Comparison of ENCODE assay signal across 29 cellular contexts in the genomic region with DNA sequence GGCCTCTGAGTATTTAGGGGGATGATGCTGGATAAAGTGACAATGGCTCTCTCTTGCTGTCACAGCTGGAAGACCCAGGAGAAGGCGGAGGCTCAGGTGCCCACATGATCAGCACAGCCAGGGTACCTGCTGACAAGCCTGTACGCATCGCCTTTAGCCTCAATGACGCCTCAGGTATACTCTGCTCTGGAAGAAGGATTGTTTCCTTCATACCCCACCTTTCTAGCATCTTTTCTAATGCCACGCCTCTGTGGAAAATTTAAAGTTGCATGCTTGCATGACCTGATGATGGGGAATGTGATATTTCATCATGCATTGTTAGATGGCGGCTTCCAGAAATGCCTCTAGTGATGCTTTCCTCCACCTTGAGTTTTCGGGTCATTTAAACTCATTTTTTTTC.
"Had no signal": no experiment of that assay in that cellular context is flagged by ENCODE, and none has a peak within 500 bp of the region (broad histone marks: within the 10 kb centered on the region; RNA-seq: fewer than 3 reads in every experiment).

No MANE protein-coding gene starts in this region.

- ATAC-seq: activated CD4-positive, alpha-beta T cell treated with anti-CD3 and anti-CD28 coated beads for 36 hours; activated CD8-positive, alpha-beta memory T cell treated with anti-CD3 and anti-CD28 coated beads, Interleukin-2, amount 10 ng/mL, durations not matched to agents 7 days and 5 days; activated CD8-positive, alpha-beta T cell treated with anti-CD3 and anti-CD28 coated beads, Interleukin-2, amount 10 ng/mL, durations not matched to agents 7 days and 5 days; activated naive CD4-positive, alpha-beta T cell treated with anti-CD3 and anti-CD28 coated beads, Interleukin-2, amount 50 U/mL, for 72 hours; body of pancreas; effector memory CD8-positive, alpha-beta T cell; gastroesophageal sphincter had no signal

- H3K4me3 ChIP-seq: body of pancreas, esophagus squamous epithelium, gastroesophageal sphincter had no signal

- H3K27ac Mint-ChIP-seq: activated CD4-positive, alpha-beta memory T cell treated with anti-CD3 and anti-CD28 coated beads for 36 hours; activated CD4-positive, alpha-beta T cell treated with anti-CD3 and anti-CD28 coated beads for 36 hours; activated CD4-positive, alpha-beta T cell treated with anti-CD3 and anti-CD28 coated beads, Interleukin-2, amount 10 ng/mL, durations not matched to agents 24 days and 14 days; activated CD8-positive, alpha-beta memory T cell treated with anti-CD3 and anti-CD28 coated beads, Interleukin-2, amount 10 ng/mL, durations not matched to agents 7 days and 5 days; activated CD8-positive, alpha-beta T cell treated with anti-CD3 and anti-CD28 coated beads, Interleukin-2, amount 10 ng/mL, durations not matched to agents 7 days and 5 days; activated naive CD4-positive, alpha-beta T cell treated with anti-CD3 and anti-CD28 coated beads, Interleukin-2, amount 10 ng/mL, durations not matched to agents 7 days and 5 days; activated naive CD8-positive, alpha-beta T cell treated with anti-CD3 and anti-CD28 coated beads, Interleukin-2, amount 10 ng/mL, durations not matched to agents 7 days and 5 days; activated T-helper 1 cell treated with anti-CD3 and anti-CD28 coated beads, Interleukin-12 subunit alpha, Interleukin-12 subunit beta, Interleukin-2, Interleukin-4 antibody, amounts not matched to agents 30 ng/mL and 10 ng/mL and 1 ng/mL, durations not matched to agents 14 hours and 24 hours and 36 hours; activated T-helper 2 cell treated with anti-CD3 and anti-CD28 coated beads, Interferon-gamma antibody, Interleukin-2, Interleukin-4, amounts not matched to agents 10 μg/mL and 5 μg/mL and 100 μg/mL, durations not matched to agents 14 hours and 24 hours and 36 hours; effector memory CD8-positive, alpha-beta T cell had no signal

- H3K27me3 ChIP-seq: body of pancreas, esophagus squamous epithelium, gastroesophageal sphincter had no signal

- H3K36me3 Mint-ChIP-seq: activated CD8-positive, alpha-beta memory T cell treated with anti-CD3 and anti-CD28 coated beads, Interleukin-2, amount 10 ng/mL, durations not matched to agents 7 days and 5 days; activated naive CD4-positive, alpha-beta T cell treated with anti-CD3 and anti-CD28 coated beads, Interleukin-2, amount 10 ng/mL, durations not matched to agents 7 days and 5 days; activated naive CD4-positive, alpha-beta T cell treated with anti-CD3 and anti-CD28 coated beads, Interleukin-2, amount 50 U/mL, for 72 hours had no signal

- H3K27me3 Mint-ChIP-seq: activated CD4-positive, alpha-beta memory T cell treated with anti-CD3 and anti-CD28 coated beads for 36 hours; activated CD4-positive, alpha-beta T cell treated with anti-CD3 and anti-CD28 coated beads for 36 hours; activated CD4-positive, alpha-beta T cell treated with anti-CD3 and anti-CD28 coated beads, Interleukin-2, amount 10 ng/mL, durations not matched to agents 24 days and 14 days; activated naive CD4-positive, alpha-beta T cell treated with anti-CD3 and anti-CD28 coated beads, Interleukin-2, amount 10 ng/mL, durations not matched to agents 7 days and 5 days; activated naive CD8-positive, alpha-beta T cell treated with anti-CD3 and anti-CD28 coated beads, Interleukin-2, amount 10 ng/mL, durations not matched to agents 7 days and 5 days; effector memory CD8-positive, alpha-beta T cell had no signal

- H3K4me3 Mint-ChIP-seq: activated CD4-positive, alpha-beta memory T cell treated with anti-CD3 and anti-CD28 coated beads for 36 hours; activated CD4-positive, alpha-beta T cell treated with anti-CD3 and anti-CD28 coated beads for 36 hours; activated CD4-positive, alpha-beta T cell treated with anti-CD3 and anti-CD28 coated beads, Interleukin-2, amount 10 ng/mL, durations not matched to agents 24 days and 14 days; activated CD8-positive, alpha-beta memory T cell treated with anti-CD3 and anti-CD28 coated beads, Interleukin-2, amount 10 ng/mL, durations not matched to agents 7 days and 5 days; activated CD8-positive, alpha-beta T cell treated with anti-CD3 and anti-CD28 coated beads, Interleukin-2, amount 10 ng/mL, durations not matched to agents 7 days and 5 days; activated naive CD4-positive, alpha-beta T cell treated with anti-CD3 and anti-CD28 coated beads, Interleukin-2, amount 10 ng/mL, durations not matched to agents 7 days and 5 days; activated naive CD8-positive, alpha-beta T cell treated with anti-CD3 and anti-CD28 coated beads, Interleukin-2, amount 10 ng/mL, durations not matched to agents 7 days and 5 days; activated T-helper 1 cell treated with anti-CD3 and anti-CD28 coated beads, Interleukin-12 subunit alpha, Interleukin-12 subunit beta, Interleukin-2, Interleukin-4 antibody, amounts not matched to agents 30 ng/mL and 10 ng/mL and 1 ng/mL, durations not matched to agents 14 hours and 24 hours and 36 hours; effector memory CD8-positive, alpha-beta T cell had no signal

- H3K36me3 ChIP-seq: esophagus squamous epithelium, gastroesophageal sphincter had no signal

- DNase-seq: activated CD4-positive, alpha-beta memory T cell treated with anti-CD3 and anti-CD28 coated beads for 36 hours; activated CD4-positive, alpha-beta T cell treated with anti-CD3 and anti-CD28 coated beads for 36 hours; activated CD4-positive, alpha-beta T cell treated with anti-CD3 and anti-CD28 coated beads, Interleukin-2, amount 10 ng/mL, durations not matched to agents 24 days and 14 days; activated CD4-positive, CD25-positive, alpha-beta regulatory T cell; activated CD4-positive, CD25-positive, alpha-beta regulatory T cell treated with anti-CD3 and anti-CD28 coated beads, Interleukin-2, amount 50 U/mL, for 72 hours; activated CD8-positive, alpha-beta memory T cell treated with anti-CD3 and anti-CD28 coated beads, Interleukin-2, amount 10 ng/mL, durations not matched to agents 7 days and 5 days; activated CD8-positive, alpha-beta memory T cell treated with anti-CD3 and anti-CD28 coated beads, Interleukin-2, amount 50 U/mL, for 4 hours; activated CD8-positive, alpha-beta T cell treated with anti-CD3 and anti-CD28 coated beads, Interleukin-2, amount 10 ng/mL, durations not matched to agents 7 days and 5 days; activated effector memory CD4-positive, alpha-beta T cell treated with anti-CD3 and anti-CD28 coated beads, Interleukin-2, amount 50 U/mL, for 16 hours; activated naive CD4-positive, alpha-beta T cell treated with anti-CD3 and anti-CD28 coated beads, Interleukin-2, amount 10 ng/mL, durations not matched to agents 7 days and 5 days; activated naive CD8-positive, alpha-beta T cell treated with anti-CD3 and anti-CD28 coated beads, Interleukin-2, amount 10 ng/mL, durations not matched to agents 7 days and 5 days; activated T-cell treated with anti-CD3 and anti-CD28 coated beads, Interleukin-2, amount 50 U/mL, for 1 hour; activated T-cell treated with anti-CD3 and anti-CD28 coated beads, Interleukin-2, amount 50 U/mL, for 48 hours; amniotic stem cell; anterior cingulate cortex; body of pancreas; caudate nucleus; cortex of kidney; dermis blood vessel endothelial cell; effector CD4-positive, alpha-beta T cell; effector memory CD8-positive, alpha-beta T cell; esophagus squamous epithelium; foreskin melanocyte; T-helper 2 cell had no signal

- H3K9me3 ChIP-seq: esophagus squamous epithelium, gastroesophageal sphincter had no signal

- H3K27ac ChIP-seq: body of pancreas, epithelial cell of prostate, esophagus squamous epithelium had no signal

- H3K4me1 Mint-ChIP-seq: activated CD4-positive, alpha-beta T cell treated with anti-CD3 and anti-CD28 coated beads for 36 hours; activated CD4-positive, alpha-beta T cell treated with anti-CD3 and anti-CD28 coated beads, Interleukin-2, amount 10 ng/mL, durations not matched to agents 24 days and 14 days; activated naive CD4-positive, alpha-beta T cell treated with anti-CD3 and anti-CD28 coated beads, Interleukin-2, amount 10 ng/mL, durations not matched to agents 7 days and 5 days had no signal

- H3K4me1 ChIP-seq: body of pancreas had no signal

- H3K9me3 Mint-ChIP-seq: activated CD4-positive, alpha-beta T cell treated with anti-CD3 and anti-CD28 coated beads, Interleukin-2, amount 10 ng/mL, durations not matched to agents 24 days and 14 days; activated naive CD4-positive, alpha-beta T cell treated with anti-CD3 and anti-CD28 coated beads, Interleukin-2, amount 10 ng/mL, durations not matched to agents 7 days and 5 days; activated naive CD4-positive, alpha-beta T cell treated with anti-CD3 and anti-CD28 coated beads, Interleukin-2, amount 50 U/mL, for 72 hours; activated T-helper 1 cell treated with anti-CD3 and anti-CD28 coated beads, Interleukin-12 subunit alpha, Interleukin-12 subunit beta, Interleukin-2, Interleukin-4 antibody, amounts not matched to agents 30 ng/mL and 10 ng/mL and 1 ng/mL, durations not matched to agents 14 hours and 24 hours and 36 hours; activated T-helper 2 cell treated with anti-CD3 and anti-CD28 coated beads, Interferon-gamma antibody, Interleukin-2, Interleukin-4, amounts not matched to agents 10 μg/mL and 5 μg/mL and 100 μg/mL, durations not matched to agents 14 hours and 24 hours and 36 hours; effector memory CD8-positive, alpha-beta T cell had no signal
